ENCODE assay signal across 1 cellular context in genomic region chr15:95087253-95087609, GRCh38.
TF ChIP-seq lines count a peak whose summit lies in the region.

No MANE protein-coding gene starts in this region.

TF ChIP-seq in GM23338, 12 proteins besides CTCF, POLR2A, EP300 and RAD21 (continued from another document):
- TF ChIP-seq ZNF462 (CRISPR knock-in tag; IDR thresholded peaks at IDR 0.05): no peak
- no peak for TF ChIP-seq POLR2AphosphoS5 (IDR thresholded peaks at IDR 0.05; ENCODE audit: low read depth)
- TF ChIP-seq EZH2 (IDR thresholded peaks at IDR 0.05; ENCODE audit: low read depth, unreplicated experiment): no peak
- no peak for TF ChIP-seq ETS1 (IDR thresholded peaks at IDR 0.05)
- no peak for TF ChIP-seq ZNF114 (CRISPR knock-in tag; IDR thresholded peaks at IDR 0.05)
- TF ChIP-seq CREB1 (CRISPR knock-in tag; IDR thresholded peaks at IDR 0.05; ENCODE audit: low read depth): no peak
- TF ChIP-seq STAT1 (IDR thresholded peaks at IDR 0.05; ENCODE audit: unreplicated experiment): no peak
- TF ChIP-seq ZNF331 (CRISPR knock-in tag; IDR thresholded peaks at IDR 0.05; ENCODE audit: low read depth): no peak
- TF ChIP-seq NANOG (IDR thresholded peaks at IDR 0.05; ENCODE audit: borderline replicate concordance): no peak
- TF ChIP-seq REST (IDR thresholded peaks at IDR 0.05; ENCODE audit: unreplicated experiment): no peak
- TF ChIP-seq EZH2phosphoT487 (IDR thresholded peaks at IDR 0.05; ENCODE audit: unreplicated experiment): no peak
